In genomic region chr13:27797228-27797624, GRCh38 we compare ENCODE assay signal across 14 cellular contexts. TPM values are rescaled to one million over a fixed set of nuclear protein-coding genes. Genes with fewer than 3 reads are reported as not detected.
A peak's percentile ranks its signal among the peaks of the same experiment; 100 is the strongest.
DNase-seq lines count a peak whose midpoint lies in the region; ATAC-seq, FAIRE-seq and TF ChIP-seq lines count a peak whose summit lies in the region.
"Had no signal": no experiment of that assay in that cellular context is flagged by ENCODE, and none has a peak within 500 bp of the region (broad histone marks: within the 10 kb centered on the region; RNA-seq: fewer than 3 reads in every experiment).

No MANE protein-coding gene starts in this region.

- WGBS in HepG2 (ENCODE audit: low lambda C conversion rate) = 24% methylated on average over 14 of the region's 24 CpGs
- WGBS in right lobe of liver (ENCODE audit: insufficient coverage, low coverage, low lambda C conversion rate, missing lambda C conversion rate) = under 1% methylated on average over 15 of the region's 24 CpGs

- no peaks in the 10 kb centered on the region for H3K36me3 ChIP-seq in HepG2 (replicated peaks in 1 of 2; ENCODE audit: control insufficient read depth in 1 of 2, insufficient read depth in 2 of 2, low read length in 2 of 2)
- no peaks in the 10 kb centered on the region for H3K36me3 ChIP-seq in right lobe of liver
- H3K36me3 ChIP-seq in uterus = no peaks in the 10 kb centered on the region
- H3K36me3 ChIP-seq: colonic mucosa had no signal

- ATAC-seq in HepG2 (peak; percentile 61), right lobe of liver (no peak)
- ATAC-seq: activated CD8-positive, alpha-beta T cell treated with anti-CD3 and anti-CD28 coated beads for 36 hours had no signal

- no peak overlapping the region for H3K9ac ChIP-seq in HepG2 (ENCODE audit: insufficient read depth, low read depth, low read length)
- H3K9ac ChIP-seq: KMS-11 had no signal

- no peak for TF ChIP-seq EP300 in HepG2 (IDR thresholded peaks at IDR 0.05; ENCODE audit: low read depth in 2 of 2, low read length in 2 of 2)
- no peak for TF ChIP-seq EP300 in HepG2 (CRISPR knock-in tag; IDR thresholded peaks at IDR 0.05; ENCODE audit: borderline replicate concordance)

- in situ Hi-C loops in HepG2 (cut with HindIII; ENCODE audit: extremely low pct_ligation_motif_present, low pct_unique_long_range_greater_than_20kb) = no loop called here

- H3K27ac ChIP-seq in HepG2 (ENCODE audit: extremely low read length, insufficient read depth, low read length) = no peak overlapping the region
- H3K27ac ChIP-seq in right lobe of liver = no peak overlapping the region
- no peak overlapping the region for H3K27ac ChIP-seq in uterus
- H3K27ac ChIP-seq: colonic mucosa, KMS-11 had no signal

- TF ChIP-seq CTCF in HepG2 (CRISPR knock-in tag; IDR thresholded peaks at IDR 0.05) = no peak
- TF ChIP-seq CTCF in right lobe of liver (IDR thresholded peaks at IDR 0.05) = no peak
- TF ChIP-seq CTCF in GM20000 (IDR thresholded peaks at IDR 0.05; ENCODE audit: extremely low read depth, missing control alignments) = no peak
- TF ChIP-seq CTCF in uterus (IDR thresholded peaks at IDR 0.05) = no peak

- intact Hi-C loops in HepG2 (cut with micrococcal nuclease; ENCODE audit: unreplicated experiment) = no loop called here
- intact Hi-C loops in right lobe of liver (cut with DNase I) = no loop called here
- intact Hi-C loops in uterus (cut with DNase I; ENCODE audit: low total_unique reads) = no loop called here

- H3K27me3 ChIP-seq in HepG2 (ENCODE audit: control insufficient read depth in 1 of 2, insufficient read depth in 2 of 2, low read length in 2 of 2) (peaks cover 4 to 53% of the 10 kb centered on the region in 2 experiments; a peak in 4 of 5 replicates), right lobe of liver (peaks cover 10 to 25% of the 10 kb centered on the region in 2 donors), uterus (peaks cover 10 to 51% of the 10 kb centered on the region in 2 donors)

- POLR2A ChIA-PET in HepG2 (lab: Yijun Ruan, JAX) = no interaction called here

- H3K9me3 ChIP-seq in HepG2 (ENCODE audit: low read length) (no peaks in the 10 kb centered on the region), right lobe of liver (no peaks in the 10 kb centered on the region), uterus (no peaks in the 10 kb centered on the region)
- H3K9me3 ChIP-seq: colonic mucosa had no signal

- no peak overlapping the region for H3K4me2 ChIP-seq in HepG2 (ENCODE audit: low read depth, low read length)
- H3K4me2 ChIP-seq: KMS-11 had no signal

- no peaks in the 10 kb centered on the region for H3K4me1 ChIP-seq in HepG2 (ENCODE audit: insufficient read depth, low read length)
- peaks cover 0 to 4% (median 0%) of the 10 kb centered on the region in 4 donors for H3K4me1 ChIP-seq in right lobe of liver
- H3K4me1 ChIP-seq in uterus = peaks cover 0 to 4% of the 10 kb centered on the region in 2 donors
- H3K4me1 ChIP-seq: colonic mucosa had no signal

- TF ChIP-seq POLR2A in HepG2 (IDR thresholded peaks at IDR 0.05; ENCODE audit: insufficient read depth in 1 of 2, low read depth in 2 of 2, low read length in 2 of 2) = no peak
- no peak for TF ChIP-seq POLR2A in right lobe of liver (IDR thresholded peaks at IDR 0.05)
- no peak for TF ChIP-seq POLR2A in uterus (IDR thresholded peaks at IDR 0.05)

- BruUV-seq in HepG2 (replicated peaks; lab: Mats Ljungman, UMichigan) = no TSS peak

- no peaks in the 10 kb centered on the region for H4K20me1 ChIP-seq in HepG2 (ENCODE audit: insufficient read depth, low read length)

- TF ChIP-seq RAD21 in HepG2 (CRISPR knock-in tag; IDR thresholded peaks at IDR 0.05) = no peak

- DNase-seq in HepG2 (ENCODE audit: low spot score) (no peak), right lobe of liver (no peak), SW480 (ENCODE audit: low spot score) (peak; percentile 38), SKM-1 (lab: John Stamatoyannopoulos, UW; ENCODE audit: unreplicated experiment) (no peak), GM20000 (ENCODE audit: low spot score) (no peak), uterus (no peak), pons (ENCODE audit: low spot score) (no peak)
- DNase-seq: activated CD8-positive, alpha-beta T cell treated with anti-CD3 and anti-CD28 coated beads for 36 hours; colonic mucosa; SHP77 treated with DMSO at 0.1 percent for 48 hours; stimulated activated CD4-positive, alpha-beta T cell treated with anti-CD3 and anti-CD28 coated beads, Interleukin-15, amount 100 ng/mL, for 24 hours had no signal

- H3K79me2 ChIP-seq in HepG2 (ENCODE audit: insufficient read depth, low read length) = no peaks in the 10 kb centered on the region

- H3K4me3 ChIP-seq in HepG2 (replicated peaks in 1 of 3; ENCODE audit: insufficient read depth in 1 of 3, low read depth in 2 of 3, low read length in 3 of 3) (no peak overlapping the region), right lobe of liver (no peak overlapping the region), iPS-11a (ENCODE audit: low read depth, low read length) (peak overlapping the region; percentile 2), uterus (no peak overlapping the region)
- H3K4me3 ChIP-seq: colonic mucosa had no signal

- CTCF ChIA-PET in HepG2 (lab: Yijun Ruan, JAX; ENCODE audit: low intra/inter-chr PET ratio, low total read pairs) = no interaction called here

- H2AFZ ChIP-seq in HepG2 (ENCODE audit: low read length) = no peak overlapping the region

- FAIRE-seq in HepG2 (lab: Jason Lieb, UNC) = no peak

TF ChIP-seq in HepG2, 621 proteins besides CTCF, POLR2A, EP300 and RAD21 (continues in another document):
- TF ChIP-seq ZNF687 (CRISPR knock-in tag; IDR thresholded peaks at IDR 0.05) = 0 out of 2 replicates have a peak, but pooled peaks have one; percentile 14
- TF ChIP-seq ZKSCAN8 (CRISPR knock-in tag; IDR thresholded peaks at IDR 0.05; ENCODE audit: borderline replicate concordance) = no peak

RNA-seq across cellular contexts. Expression of gene GSX1, which starts 4.9 kb away (rescaled TPM):
- total RNA-seq in HepG2 (2016; rRNA removed; fragmentation: Illumina TruSeq; extraction: Trizol) (not detected in 2 replicates), right lobe of liver (not detected), uterus (not detected)
- total RNA-seq in HepG2 (2016; cell fraction: cytosol; rRNA removed; fragmentation: Illumina TruSeq; extraction: Trizol; ENCODE audit: low read depth) = not detected in 2 replicates
- not detected in 2 replicates for total RNA-seq in HepG2 (2016; cell fraction: insoluble cytoplasmic fraction; rRNA removed; fragmentation: Illumina TruSeq; extraction: Trizol)
- total RNA-seq in HepG2 (2016; cell fraction: membrane; rRNA removed; fragmentation: Illumina TruSeq; extraction: Trizol) = not detected in 2 replicates
- total RNA-seq in HepG2 (2016; cell fraction: nucleus; rRNA removed; fragmentation: Illumina TruSeq; extraction: Trizol) = not detected in 2 replicates
- not detected in 2 replicates for polyA plus RNA-seq in HepG2 (2011; rRNA removed)
- not detected in 2 replicates for polyA plus RNA-seq in HepG2 (2011; cell fraction: cytosol; rRNA removed)
- not detected in 2 replicates for polyA plus RNA-seq in HepG2 (2011; cell fraction: nucleus; rRNA removed)
- not detected in 2 replicates for polyA plus RNA-seq in HepG2 (2012)
- not detected in 2 replicates for polyA plus RNA-seq in HepG2 (2016; cell fraction: cytosol; fragmentation: Illumina TruSeq; extraction: Trizol; ENCODE audit: low read depth)
- not detected in 2 replicates for polyA plus RNA-seq in HepG2 (2016; cell fraction: insoluble cytoplasmic fraction; fragmentation: Illumina TruSeq; extraction: Trizol; ENCODE audit: low read depth)
- polyA plus RNA-seq in HepG2 (2016; cell fraction: membrane; fragmentation: Illumina TruSeq; extraction: Trizol; ENCODE audit: low read depth) = not detected in 2 replicates
- not detected in 2 replicates for polyA plus RNA-seq in HepG2 (2016; cell fraction: nucleus; fragmentation: Illumina TruSeq; extraction: Trizol; ENCODE audit: insufficient read depth, low read depth)
- polyA minus RNA-seq in HepG2 (2011; rRNA and poly(A)+ RNA removed; ENCODE audit: low replicate concordance) = not detected in 2 replicates
- not detected in 2 replicates for polyA minus RNA-seq in HepG2 (2011; cell fraction: cytosol; rRNA and poly(A)+ RNA removed)
- polyA minus RNA-seq in HepG2 (2011; cell fraction: nucleus; rRNA and poly(A)+ RNA removed) = not detected in 2 replicates
- total RNA-seq: activated CD8-positive, alpha-beta T cell treated with anti-CD3 and anti-CD28 coated beads for 36 hours; colonic mucosa; liver had no signal
- polyA plus RNA-seq: liver had no signal
